Comparison of ENCODE assay signal across 1 cellular context in the genomic region with DNA sequence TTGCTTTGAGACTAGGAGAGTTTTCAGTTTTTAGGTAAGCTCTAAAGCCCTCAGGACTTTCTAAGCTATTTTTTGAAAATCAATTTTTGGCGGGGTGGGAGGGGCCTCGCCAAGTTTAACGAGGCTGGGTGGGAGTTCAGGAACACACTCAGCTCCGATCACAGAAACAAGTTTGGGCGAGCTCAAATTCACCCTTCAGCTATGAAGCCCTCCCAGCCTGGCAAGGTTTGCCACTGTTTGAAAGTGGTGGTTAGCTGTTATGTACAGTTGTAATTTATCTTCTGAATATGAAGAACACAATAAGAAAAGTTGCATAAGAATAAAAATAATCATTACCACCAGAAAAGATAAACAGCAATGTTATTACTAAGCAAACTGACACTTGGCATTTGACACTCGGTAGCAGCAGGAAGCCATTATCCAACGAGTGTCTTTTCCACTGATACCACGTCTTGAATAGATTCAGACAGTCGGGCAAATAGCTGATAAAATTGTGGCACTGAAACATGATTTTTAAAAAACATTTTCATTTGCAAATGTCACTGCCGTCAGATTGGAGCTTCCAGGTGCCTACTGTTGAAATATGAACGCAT.
TF ChIP-seq lines count a peak whose summit lies in the region.

No MANE protein-coding gene starts in this region.

TF ChIP-seq in HCT116, 20 proteins besides CTCF, POLR2A, EP300 and RAD21 (continued from another document):
- TF ChIP-seq, protein P1, sequence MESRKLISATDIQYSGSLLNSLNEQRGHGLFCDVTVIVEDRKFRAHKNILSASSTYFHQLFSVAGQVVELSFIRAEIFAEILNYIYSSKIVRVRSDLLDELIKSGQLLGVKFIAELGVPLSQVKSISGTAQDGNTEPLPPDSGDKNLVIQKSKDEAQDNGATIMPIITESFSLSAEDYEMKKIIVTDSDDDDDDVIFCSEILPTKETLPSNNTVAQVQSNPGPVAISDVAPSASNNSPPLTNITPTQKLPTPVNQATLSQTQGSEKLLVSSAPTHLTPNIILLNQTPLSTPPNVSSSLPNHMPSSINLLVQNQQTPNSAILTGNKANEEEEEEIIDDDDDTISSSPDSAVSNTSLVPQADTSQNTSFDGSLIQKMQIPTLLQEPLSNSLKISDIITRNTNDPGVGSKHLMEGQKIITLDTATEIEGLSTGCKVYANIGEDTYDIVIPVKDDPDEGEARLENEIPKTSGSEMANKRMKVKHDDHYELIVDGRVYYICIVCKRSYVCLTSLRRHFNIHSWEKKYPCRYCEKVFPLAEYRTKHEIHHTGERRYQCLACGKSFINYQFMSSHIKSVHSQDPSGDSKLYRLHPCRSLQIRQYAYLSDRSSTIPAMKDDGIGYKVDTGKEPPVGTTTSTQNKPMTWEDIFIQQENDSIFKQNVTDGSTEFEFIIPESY (IDR thresholded peaks at IDR 0.05; ENCODE audit: extremely low read depth, insufficient replicate concordance, low read length) = no peak
- TF ChIP-seq, protein P2, sequence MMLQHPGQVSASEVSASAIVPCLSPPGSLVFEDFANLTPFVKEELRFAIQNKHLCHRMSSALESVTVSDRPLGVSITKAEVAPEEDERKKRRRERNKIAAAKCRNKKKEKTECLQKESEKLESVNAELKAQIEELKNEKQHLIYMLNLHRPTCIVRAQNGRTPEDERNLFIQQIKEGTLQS (IDR thresholded peaks at IDR 0.05) = no peak
